Comparison of ENCODE assay signal across 1 cellular context in genomic region chr17:27385626-27386025, GRCh38.
TF ChIP-seq lines count a peak whose summit lies in the region.

No MANE protein-coding gene starts in this region.

TF ChIP-seq in K562, 482 proteins besides CTCF, POLR2A, EP300 and RAD21 (continued from another document):
- TF ChIP-seq CREB3 (tag; conservative IDR thresholded peaks at IDR 0.05; ENCODE audit: low read depth) (no peak), ZBTB1 (CRISPR knock-in tag; IDR thresholded peaks at IDR 0.05; ENCODE audit: borderline replicate concordance, low read depth) (no peak), RNF2 (IDR thresholded peaks at IDR 0.05) (no peak), AFF4 (CRISPR knock-in tag; IDR thresholded peaks at IDR 0.05) (no peak), PBX2 (CRISPR knock-in tag; IDR thresholded peaks at IDR 0.05; ENCODE audit: low read depth) (0 out of 2 replicates have a peak, but pooled peaks have one; percentile 15), PBX2 (tag; conservative IDR thresholded peaks at IDR 0.05; ENCODE audit: low read depth) (no peak), CBX8 (IDR thresholded peaks at IDR 0.05; ENCODE audit: borderline replicate concordance, extremely low read depth, low read depth, low read length, poor library complexity, severe bottlenecking) (no peak), SREBF1 (IDR thresholded peaks at IDR 0.05; ENCODE audit: borderline replicate concordance, low read depth, low read length) (no peak), KDM4B (IDR thresholded peaks at IDR 0.05; ENCODE audit: borderline replicate concordance in 2 of 2, low read depth in 1 of 2) (no peak), ZNF583 (CRISPR knock-in tag; IDR thresholded peaks at IDR 0.05) (no peak), ZNF707 (CRISPR knock-in tag; conservative IDR thresholded peaks at IDR 0.05) (no peak), RBM22 (IDR thresholded peaks at IDR 0.05; ENCODE audit: low read depth, low read length, poor library complexity, severe bottlenecking) (no peak), NFE2 (IDR thresholded peaks at IDR 0.05; ENCODE audit: low read depth) (no peak), MNT (conservative IDR thresholded peaks at IDR 0.05) (no peak), SIN3A (IDR thresholded peaks at IDR 0.05; ENCODE audit: borderline replicate concordance in 2 of 2, control insufficient read depth in 1 of 2, low read depth in 2 of 2, low read length in 2 of 2) (no peak), CBFA2T2 (conservative IDR thresholded peaks at IDR 0.05) (peak; percentile 58), RAD51 (IDR thresholded peaks at IDR 0.05; ENCODE audit: borderline replicate concordance, low read depth) (peak; percentile 93), CBX2 (IDR thresholded peaks at IDR 0.05; ENCODE audit: insufficient read depth, low read length, poor library complexity, severe bottlenecking) (no peak), SP1 (CRISPR knock-in tag; IDR thresholded peaks at IDR 0.05) (no peak), POLR2B (IDR thresholded peaks at IDR 0.05; ENCODE audit: low read depth, partially characterized antibody) (no peak), ZBTB5 (IDR thresholded peaks at IDR 0.05) (no peak), PKNOX1 (IDR thresholded peaks at IDR 0.05) (peak; percentile 85), RHOXF2B (CRISPR knock-in tag; conservative IDR thresholded peaks at IDR 0.05) (no peak), NR2C1 (IDR thresholded peaks at IDR 0.05) (no peak), NR2C1 (tag; IDR thresholded peaks at IDR 0.05) (no peak), CREM (IDR thresholded peaks at IDR 0.05; ENCODE audit: low read depth) (no peak), SMARCE1 (IDR thresholded peaks at IDR 0.05) (no peak), TFE3 (CRISPR knock-in tag; IDR thresholded peaks at IDR 0.05) (peak; percentile 85), ZNF23 (CRISPR knock-in tag; IDR thresholded peaks at IDR 0.05) (no peak), SIX5 (IDR thresholded peaks at IDR 0.05; ENCODE audit: borderline replicate concordance in 1 of 2, insufficient read depth in 1 of 2, low read depth in 1 of 2, low read length in 2 of 2) (no peak), NFE2L1 (tag; IDR thresholded peaks at IDR 0.05; ENCODE audit: borderline replicate concordance, low read depth) (no peak), JUNB (CRISPR knock-in tag; conservative IDR thresholded peaks at IDR 0.05) (no peak), MXI1 (IDR thresholded peaks at IDR 0.05; ENCODE audit: low read depth, low read length) (no peak), TRIM28 (IDR thresholded peaks at IDR 0.05) (no peak), ZNF780A (CRISPR knock-in tag; IDR thresholded peaks at IDR 0.05) (no peak), ZBTB26 (CRISPR knock-in tag; IDR thresholded peaks at IDR 0.05) (no peak), USF1 (CRISPR knock-in tag; IDR thresholded peaks at IDR 0.05) (peak; percentile 84), NFIX (CRISPR knock-in tag; IDR thresholded peaks at IDR 0.05; ENCODE audit: low read depth) (no peak), SMAD3 (CRISPR knock-in tag; conservative IDR thresholded peaks at IDR 0.05) (no peak), ZNF197 (CRISPR knock-in tag; IDR thresholded peaks at IDR 0.05; ENCODE audit: low read depth) (no peak)
